ENCODE assay signal across 30 cellular contexts in the genomic region with DNA sequence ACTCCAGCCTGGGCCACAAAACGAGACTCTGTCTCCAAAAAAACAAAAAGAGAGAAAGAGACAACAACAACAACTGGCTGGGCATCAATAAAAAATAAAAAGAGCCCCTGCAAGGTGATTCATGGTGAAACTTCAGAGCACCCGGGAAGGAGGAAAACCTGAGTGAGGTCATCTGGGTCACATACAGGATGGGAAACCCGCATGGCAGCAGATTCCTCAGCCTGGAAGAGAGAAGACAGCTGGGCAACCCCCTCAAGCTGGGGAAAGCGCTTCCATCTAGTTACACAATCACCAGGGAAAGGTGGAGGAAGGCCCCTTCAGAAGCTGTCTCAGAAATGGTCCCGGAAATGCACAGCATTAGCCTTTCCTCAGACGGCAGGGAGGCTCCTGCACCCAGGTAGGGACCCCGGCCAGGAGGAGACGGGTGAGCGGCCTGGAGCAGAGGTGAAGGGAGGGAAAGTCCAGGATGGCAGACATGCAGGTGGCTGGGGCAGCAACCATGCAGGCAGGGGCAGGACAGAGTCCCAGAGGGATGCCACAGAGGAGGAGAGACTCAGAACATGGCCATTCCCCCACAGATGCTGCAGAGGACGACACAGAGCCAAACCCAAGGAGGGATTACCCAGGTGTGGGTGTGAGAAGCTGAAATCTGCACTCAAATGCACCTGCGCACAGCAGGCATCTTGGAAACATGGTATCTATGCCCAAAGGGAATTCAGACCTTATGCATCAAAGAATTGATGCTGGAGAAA. TPM values are rescaled to one million over a fixed set of nuclear protein-coding genes. Genes with fewer than 3 reads are reported as not detected.
DNase-seq lines count a peak whose midpoint lies in the region; ATAC-seq, FAIRE-seq and TF ChIP-seq lines count a peak whose summit lies in the region.
"Had no signal": no experiment of that assay in that cellular context is flagged by ENCODE, and none has a peak within 500 bp of the region (broad histone marks: within the 10 kb centered on the region; RNA-seq: fewer than 3 reads in every experiment).

No MANE protein-coding gene starts in this region.

- H3K18ac ChIP-seq in mesendoderm (ENCODE audit: low read length), result no peak overlapping the region

- no peak for TF ChIP-seq CTCF in HEK293 (tag by site-specific recombination; IDR thresholded peaks at IDR 0.05)
- no peak for TF ChIP-seq CTCF in bronchial epithelial cell (IDR thresholded peaks at IDR 0.05; ENCODE audit: insufficient read depth, low read length, severe bottlenecking)
- TF ChIP-seq CTCF in GM10266 (IDR thresholded peaks at IDR 0.05; ENCODE audit: control insufficient read depth, insufficient read depth, low read depth, missing control alignments), result no peak

- no peak overlapping the region for H2BK5ac ChIP-seq in mesendoderm (ENCODE audit: low read length)

- no peak overlapping the region for H3K9ac ChIP-seq in mesendoderm (ENCODE audit: low read length)
- H3K9ac ChIP-seq: BLaER1 treated with 17β-estradiol and CSF1 and Interleukin-3, amounts not matched to agents 10 nM and 100 nM had no signal

- no peak overlapping the region for H4K8ac ChIP-seq in mesendoderm (ENCODE audit: low read depth, low read length)

- peak; percentile 92 for FAIRE-seq in bronchial epithelial cell (lab: Jason Lieb, UNC)
- FAIRE-seq: HTR-8/SVneo had no signal

- no CpG with 5 or more reads among the region's 11 CpGs for WGBS in mesendoderm (ENCODE audit: extremely low coverage, insufficient coverage, low lambda C conversion rate)

- H3K4me3 ChIP-seq in HEK293 (ENCODE audit: low read depth, low read length), result no peak overlapping the region
- no peak overlapping the region for H3K4me3 ChIP-seq in bronchial epithelial cell (ENCODE audit: low read depth, low read length)
- no peak overlapping the region for H3K4me3 ChIP-seq in mesendoderm (ENCODE audit: low read length)
- H3K4me3 ChIP-seq: BLaER1 treated with 17β-estradiol and CSF1 and Interleukin-3, amounts not matched to agents 10 nM and 100 nM; body of pancreas; gastrocnemius medialis; ovary; suprapubic skin; upper lobe of right lung had no signal

- H3K27ac ChIP-seq in HEK293 (ENCODE audit: extremely low read depth, low read depth, low read length), result no peak overlapping the region
- H3K27ac ChIP-seq in mesendoderm (ENCODE audit: low read depth, low read length), result peak overlapping the region; percentile 22
- H3K27ac ChIP-seq: BLaER1 treated with 17β-estradiol and CSF1 and Interleukin-3, amounts not matched to agents 10 nM and 100 nM; body of pancreas; ovary; suprapubic skin; upper lobe of right lung had no signal

- CTCF ChIA-PET in HEK293 (lab: Yijun Ruan, JAX), result interaction anchor here (0.6 to 3.2 kb wide), 5 partner anchors 9 to 249 kb away, joined by 3 to 16 read pairs (median 4); no protein-coding TSS in a partner anchor

- peaks cover 31% of the 10 kb centered on the region for H3K79me1 ChIP-seq in mesendoderm (ENCODE audit: low read length)

- no peak overlapping the region for H3K56ac ChIP-seq in mesendoderm (ENCODE audit: low read length)

- H4K5ac ChIP-seq in mesendoderm (ENCODE audit: low read length), result no peak overlapping the region

- H3K4me1 ChIP-seq in HEK293 (ENCODE audit: control insufficient read depth, insufficient read depth, low read length) (peaks cover 3% of the 10 kb centered on the region; the same call in 1 of the 2 replicates), mesendoderm (ENCODE audit: control insufficient read depth, low read depth, low read length) (peaks cover 8% of the 10 kb centered on the region)
- H3K4me1 ChIP-seq: body of pancreas, Caco-2, suprapubic skin, upper lobe of right lung had no signal

- DNase-seq in LHCN-M2 (ENCODE audit: low read depth) (peak; percentile 56), bronchial epithelial cell (ENCODE audit: low read depth) (peak; percentile 31), mesendoderm (no peak), GM10266 (ENCODE audit: extremely low spot score) (no peak)
- DNase-seq in stimulated activated CD4-positive, alpha-beta T cell treated with anti-CD3 and anti-CD28 coated beads, Interleukin-12 subunit alpha, Interleukin-12 subunit beta, amount 100 ng/mL, for 4 hours, result no peak
- DNase-seq: activated CD4-positive, alpha-beta T cell treated with anti-CD3 and anti-CD28 coated beads for 48 hours; activated gamma-delta T cell treated with Interleukin-2 at 50 U/mL for 16 hours; activated T-cell treated with anti-CD3 and anti-CD28 coated beads, Interleukin-2, amount 50 U/mL, for 1 hour; body of pancreas; Caco-2; cerebellar nuclear complex; gastrocnemius medialis; HFFc6; immature natural killer cell; KBM-7; left colon; MM.1S; NCI-H1105 treated with DMSO at 0.1 percent for 48 hours; NCI-H1930; NCI-H2227 treated with DMSO at 0.1 percent for 48 hours; NCI-H526 treated with DMSO at 0.1 percent for 48 hours; ovary; SIG-M5; stimulated activated naive CD4-positive, alpha-beta T cell; upper lobe of right lung had no signal

- H3K27me3 ChIP-seq in bronchial epithelial cell (ENCODE audit: control insufficient read depth, insufficient read depth, low read length), result no peaks in the 10 kb centered on the region
- H3K27me3 ChIP-seq in mesendoderm (ENCODE audit: insufficient read depth, low read length, poor library complexity), result no peaks in the 10 kb centered on the region
- H3K27me3 ChIP-seq: BLaER1 treated with 17β-estradiol and CSF1 and Interleukin-3, amounts not matched to agents 10 nM and 100 nM; body of pancreas; gastrocnemius medialis; ovary; suprapubic skin; upper lobe of right lung had no signal

- H2BK15ac ChIP-seq in mesendoderm (replicated peaks; ENCODE audit: low read depth), result no peak overlapping the region

- H3K4me2 ChIP-seq in mesendoderm (ENCODE audit: low read length), result no peak overlapping the region

- POLR2A ChIA-PET in HEK293 (lab: Yijun Ruan, JAX), result interaction anchor here (1.1 kb wide), 1 partner anchor 9 kb away, joined by 3 read pairs; no protein-coding TSS in a partner anchor

- no peak overlapping the region for H2BK120ac ChIP-seq in mesendoderm (ENCODE audit: low read depth, low read length)

- H3K4ac ChIP-seq in mesendoderm (ENCODE audit: low read depth, low read length), result no peak overlapping the region

- H3K9me3 ChIP-seq in HEK293 (ENCODE audit: control insufficient read depth, insufficient read depth, low read depth, low read length), result no peaks in the 10 kb centered on the region
- H3K9me3 ChIP-seq: BLaER1 treated with 17β-estradiol and CSF1 and Interleukin-3, amounts not matched to agents 10 nM and 100 nM; body of pancreas; Caco-2; gastrocnemius medialis; ovary; suprapubic skin; upper lobe of right lung had no signal

- no peak for ATAC-seq in HG02885 (IDR thresholded peaks at IDR 0.05; ENCODE audit: poor library complexity, unreplicated experiment)
- ATAC-seq: body of pancreas, gastrocnemius medialis, left colon, upper lobe of right lung had no signal

- H3K79me2 ChIP-seq in mesendoderm (ENCODE audit: control insufficient read depth, insufficient read depth, low read length), result peaks cover 57% of the 10 kb centered on the region

- peak overlapping the region; percentile 51 for H3K23ac ChIP-seq in mesendoderm (ENCODE audit: low read length)

- H3K36me3 ChIP-seq in HEK293 (ENCODE audit: control insufficient read depth in 2 of 2, insufficient read depth in 1 of 2, low read length in 2 of 2) (peaks cover 0 to 10% of the 10 kb centered on the region in 2 experiments; a peak in 2 of 3 replicates), bronchial epithelial cell (ENCODE audit: control insufficient read depth, insufficient read depth, low read length) (peaks cover 14% of the 10 kb centered on the region), mesendoderm (ENCODE audit: control insufficient read depth, insufficient read depth, low read length) (no peaks in the 10 kb centered on the region)
- H3K36me3 ChIP-seq: ovary had no signal

- H2AK5ac ChIP-seq in mesendoderm (ENCODE audit: low read length), result no peak overlapping the region

TF ChIP-seq in HEK293, 187 proteins besides CTCF, POLR2A, EP300 and RAD21:
- peak; percentile 6; the same call in 1 of the 2 replicates for TF ChIP-seq ZNF121 (tag by site-specific recombination; IDR thresholded peaks at IDR 0.05)
- TF ChIP-seq MYNN (tag by site-specific recombination; IDR thresholded peaks at IDR 0.05; ENCODE audit: borderline replicate concordance), result no peak
- no peak for TF ChIP-seq ZNF645 (tag by site-specific recombination; IDR thresholded peaks at IDR 0.05)
- no peak for TF ChIP-seq ZNF214 (tag by site-specific recombination; IDR thresholded peaks at IDR 0.05; ENCODE audit: borderline replicate concordance)

RNA-seq across cellular contexts. Expression of gene CAMSAP1, which starts 29.4 kb away (rescaled TPM):
- total RNA-seq in LHCN-M2 (2014; rRNA removed) (30.1 and 32.0 TPM in 2 replicates), bronchial epithelial cell (23.2 and 26.2 TPM in 2 replicates)
- polyA plus RNA-seq in LHCN-M2 (2012), result 11.1 TPM
- polyA plus RNA-seq in mesendoderm (2013, experiment 1 of 2), result 24.8 TPM
- polyA plus RNA-seq in mesendoderm (2013, experiment 2 of 2), result 24.2 TPM

Comparison
In these comparisons a context has a peak if more than half of its experiments do, and no peak if none do; other contexts are left out.
1. DNase-seq: peak in LHCN-M2 (single experiment) and bronchial epithelial cell (single experiment); none in mesendoderm (single experiment), stimulated activated CD4-positive, alpha-beta T cell treated with anti-CD3 and anti-CD28 coated beads, Interleukin-12 subunit alpha, Interleukin-12 subunit beta, amount 100 ng/mL, for 4 hours (single experiment) and GM10266 (single experiment).